In genomic region chr13:27482996-27483395, GRCh38 we compare ENCODE assay signal across 1 cellular context.
TF ChIP-seq lines count a peak whose summit lies in the region.

No MANE protein-coding gene starts in this region.

TF ChIP-seq in GM12878, 131 proteins besides CTCF, POLR2A, EP300 and RAD21 (continued from another document):
- TF ChIP-seq IKZF2 (IDR thresholded peaks at IDR 0.05) (peak in 1 of 2 experiments; percentile 27; a peak in 1 of 4 replicates), BACH1 (IDR thresholded peaks at IDR 0.05; ENCODE audit: borderline replicate concordance) (no peak), RFX5 (IDR thresholded peaks at IDR 0.05; ENCODE audit: low read depth, low read length) (no peak), ETV6 (conservative IDR thresholded peaks at IDR 0.05 in 1 of 2, IDR thresholded peaks at IDR 0.05 in 1 of 2; ENCODE audit: borderline replicate concordance in 1 of 2, low read depth in 1 of 2) (peak in 1 of 2 experiments; percentile 46; a peak in 1 of 4 replicates)
- TF ChIP-seq, protein P1, sequence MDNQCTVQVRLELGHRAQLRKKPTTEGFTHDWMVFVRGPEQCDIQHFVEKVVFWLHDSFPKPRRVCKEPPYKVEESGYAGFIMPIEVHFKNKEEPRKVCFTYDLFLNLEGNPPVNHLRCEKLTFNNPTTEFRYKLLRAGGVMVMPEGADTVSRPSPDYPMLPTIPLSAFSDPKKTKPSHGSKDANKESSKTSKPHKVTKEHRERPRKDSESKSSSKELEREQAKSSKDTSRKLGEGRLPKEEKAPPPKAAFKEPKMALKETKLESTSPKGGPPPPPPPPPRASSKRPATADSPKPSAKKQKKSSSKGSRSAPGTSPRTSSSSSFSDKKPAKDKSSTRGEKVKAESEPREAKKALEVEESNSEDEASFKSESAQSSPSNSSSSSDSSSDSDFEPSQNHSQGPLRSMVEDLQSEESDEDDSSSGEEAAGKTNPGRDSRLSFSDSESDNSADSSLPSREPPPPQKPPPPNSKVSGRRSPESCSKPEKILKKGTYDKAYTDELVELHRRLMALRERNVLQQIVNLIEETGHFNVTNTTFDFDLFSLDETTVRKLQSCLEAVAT (IDR thresholded peaks at IDR 0.05): 0 out of 2 replicates have a peak, but pooled peaks have one; percentile 33
